9 cellular contexts compared by ENCODE assay signal in the genomic region with DNA sequence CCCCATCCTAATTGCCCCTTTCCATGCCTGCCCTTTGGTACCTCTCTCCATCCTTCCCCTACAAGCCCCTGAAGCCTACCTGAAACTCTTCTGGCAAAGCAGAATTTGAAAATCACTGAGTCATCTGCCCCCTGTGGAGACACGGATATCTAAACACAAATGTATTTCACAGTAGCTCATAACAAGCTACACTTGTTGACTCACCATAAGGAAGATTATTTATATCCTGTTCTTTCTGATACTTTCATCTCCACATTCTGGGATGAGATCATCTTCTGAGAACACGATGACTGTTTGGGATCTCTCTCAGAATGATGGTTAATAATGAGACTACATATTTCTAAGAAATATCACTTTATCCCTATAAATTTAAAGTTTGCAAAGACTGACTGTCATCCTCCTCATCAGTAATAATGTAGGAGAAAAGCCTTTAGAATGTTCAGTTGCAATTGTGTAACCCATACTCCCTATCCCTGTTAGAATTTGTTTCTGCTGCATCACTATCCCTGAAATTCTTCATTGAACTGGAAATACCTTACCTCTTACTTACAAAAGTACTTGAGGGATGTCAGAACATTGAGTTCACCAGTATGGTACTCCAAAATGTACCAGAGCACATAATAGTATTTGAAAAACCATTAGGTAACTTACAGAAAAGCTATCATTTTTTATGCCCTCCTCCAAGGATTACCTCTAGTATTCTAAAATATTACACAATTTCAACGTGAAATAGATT. TPM values are rescaled to one million over a fixed set of nuclear protein-coding genes. Genes with fewer than 3 reads are reported as not detected.
DNase-seq lines count a peak whose midpoint lies in the region; ATAC-seq and TF ChIP-seq lines count a peak whose summit lies in the region.
"Had no signal": no experiment of that assay in that cellular context is flagged by ENCODE, and none has a peak within 500 bp of the region (broad histone marks: within the 10 kb centered on the region; RNA-seq: fewer than 3 reads in every experiment).

No MANE protein-coding gene starts in this region.

- peak overlapping the region; percentile 38 for H3K4me2 ChIP-seq in mammary epithelial cell (ENCODE audit: insufficient read depth, low read depth, low read length)

- no peaks in the 10 kb centered on the region for H3K9me3 Mint-ChIP-seq in nephron

- H3K27ac Mint-ChIP-seq in nephron: peak overlapping the region in 2 of 3 experiments; percentile 1 to 6

- no peak overlapping the region for H3K4me3 Mint-ChIP-seq in nephron

- H2AFZ ChIP-seq in mammary epithelial cell (ENCODE audit: low read depth, low read length): no peak overlapping the region

- H3K9me3 ChIP-seq in mammary epithelial cell (replicated peaks; ENCODE audit: insufficient read depth, low read length): no peaks in the 10 kb centered on the region

- no peaks in the 10 kb centered on the region for H4K20me1 ChIP-seq in mammary epithelial cell (ENCODE audit: insufficient read depth, low read length)

- dilution Hi-C loops in mammary epithelial cell (cut with HindIII; ENCODE audit: low sequenced_read_pairs): loop anchor here (10.0 kb wide), 1 partner anchor 48 kb away; no protein-coding TSS in a partner anchor

- BruUV-seq in mammary epithelial cell (replicated peaks; lab: Mats Ljungman, UMichigan): TSS peak; percentile 44

- no peaks in the 10 kb centered on the region for H3K27me3 ChIP-seq in mammary epithelial cell (ENCODE audit: insufficient read depth, low read length)

- H3K4me3 ChIP-seq in LNCaP clone FGC (ENCODE audit: low read depth, low read length) (no peak overlapping the region), mammary epithelial cell (replicated peaks in 1 of 3; ENCODE audit: insufficient read depth in 1 of 3, low read depth in 2 of 3, low read length in 3 of 3) (no peak overlapping the region)

- 33% methylated on average over 3 of the region's 3 CpGs for WGBS in mammary epithelial cell (ENCODE audit: low coverage, missing lambda C conversion rate)

- peaks cover 6% of the 10 kb centered on the region for H3K36me3 ChIP-seq in mammary epithelial cell (ENCODE audit: insufficient read depth, low read length)

- H3K9ac ChIP-seq in mammary epithelial cell (ENCODE audit: insufficient read depth, low read length): no peak overlapping the region

- peaks cover 10% of the 10 kb centered on the region for H3K4me1 Mint-ChIP-seq in nephron

- ATAC-seq in HG02571 (IDR thresholded peaks at IDR 0.05; ENCODE audit: unreplicated experiment): no peak
- ATAC-seq in HG02884 (IDR thresholded peaks at IDR 0.05; ENCODE audit: unreplicated experiment): no peak

- TF ChIP-seq CTCF in LNCaP clone FGC (IDR thresholded peaks at IDR 0.05; ENCODE audit: control insufficient read depth, extremely low read depth, insufficient read depth) (no peak), mammary epithelial cell (conservative IDR thresholded peaks at IDR 0.05 in 1 of 2, IDR thresholded peaks at IDR 0.05 in 1 of 2; ENCODE audit: extremely low read depth in 1 of 2, insufficient read depth in 1 of 2, low read depth in 1 of 2, low read length in 2 of 2) (peak in 1 of 2 donors; percentile 43), nephron (IDR thresholded peaks at IDR 0.05; ENCODE audit: unreplicated experiment in 3 of 3) (no peak)

- H3K36me3 Mint-ChIP-seq in nephron (ENCODE audit: low read depth): peaks cover 27% of the 10 kb centered on the region

- H3K27me3 Mint-ChIP-seq in nephron (ENCODE audit: low read depth): no peaks in the 10 kb centered on the region

- in situ Hi-C loops in mammary epithelial cell (cut with MboI; ENCODE audit: low sequenced_read_pairs in 2 of 2): no loop called here

- intact Hi-C loops in mammary epithelial cell (cut with micrococcal nuclease): loop anchor here (1.0 kb wide), 2 partner anchors 18 to 43 kb away; no protein-coding TSS in a partner anchor

- CTCF ChIA-PET in mammary epithelial cell (lab: Charles Lee; ENCODE audit: low non-redundant PET): interaction anchor here (0.5 kb wide), 1 partner anchor 863 kb away, joined by 3 read pairs; no protein-coding TSS in a partner anchor

- DNase-seq in DMS79 treated with DMSO at 0.1 percent for 48 hours (lab: John Stamatoyannopoulos, UW): peak; percentile 72
- DNase-seq in LNCaP clone FGC (ENCODE audit: low read depth): peak; percentile 34
- peak; percentile 91 for DNase-seq in mammary epithelial cell
- DNase-seq in stimulated activated CD4-positive, alpha-beta T cell treated with anti-CD3 and anti-CD28 coated beads, Interleukin-12 subunit alpha, Interleukin-12 subunit beta, amount 100 ng/mL, for 4 hours: no peak
- no peak for DNase-seq in medulla oblongata (ENCODE audit: extremely low spot score)
- DNase-seq: activated effector memory CD4-positive, alpha-beta T cell treated with Interleukin-2 at 50 U/mL for 16 hours had no signal

- peaks cover 56% of the 10 kb centered on the region for H3K79me2 ChIP-seq in mammary epithelial cell (ENCODE audit: insufficient read depth, low read length)

- H3K4me1 ChIP-seq in mammary epithelial cell (ENCODE audit: insufficient read depth, low read length): peaks cover 21% of the 10 kb centered on the region

- peak overlapping the region; percentile 78 for H3K27ac ChIP-seq in mammary epithelial cell (ENCODE audit: insufficient read depth, low read depth, low read length)

RNA-seq across cellular contexts. Expression of a gene that starts 32.9 kb away (rescaled TPM):
- 1 to 10 TPM; 5.4 to 8.5 TPM for total RNA-seq in mammary epithelial cell
- 5.7 TPM for polyA plus RNA-seq in mammary epithelial cell
- 1.2 TPM for polyA minus RNA-seq in mammary epithelial cell

Comparison
In these comparisons a context has a peak if more than half of its experiments do, and no peak if none do; other contexts are left out.
1. DNase-seq: peak in DMS79 treated with DMSO at 0.1 percent for 48 hours (single experiment), LNCaP clone FGC (single experiment) and mammary epithelial cell (single experiment); none in stimulated activated CD4-positive, alpha-beta T cell treated with anti-CD3 and anti-CD28 coated beads, Interleukin-12 subunit alpha, Interleukin-12 subunit beta, amount 100 ng/mL, for 4 hours (single experiment) and medulla oblongata (single experiment).